In genomic region chr7:95493247-95493646, GRCh38 we compare ENCODE assay signal across 35 cellular contexts. TPM values are rescaled to one million over a fixed set of nuclear protein-coding genes. Genes with fewer than 3 reads are reported as not detected.
A peak's percentile ranks its signal among the peaks of the same experiment; 100 is the strongest.
DNase-seq lines count a peak whose midpoint lies in the region; ATAC-seq and TF ChIP-seq lines count a peak whose summit lies in the region.
"Had no signal": no experiment of that assay in that cellular context is flagged by ENCODE, and none has a peak within 500 bp of the region (broad histone marks: within the 10 kb centered on the region; RNA-seq: fewer than 3 reads in every experiment).

No MANE protein-coding gene starts in this region.

- H3K9me3 ChIP-seq in GM23248 (ENCODE audit: low read depth): no peaks in the 10 kb centered on the region
- H3K9me3 ChIP-seq: gastrocnemius medialis, pancreas, testis had no signal

- no peak overlapping the region for H3K4me3 Mint-ChIP-seq in nephron progenitor cell
- no peak overlapping the region for H3K4me3 Mint-ChIP-seq in natural killer cell
- H3K4me3 Mint-ChIP-seq: activated CD4-positive, alpha-beta T cell treated with anti-CD3 and anti-CD28 coated beads, Interleukin-2, amount 10 ng/mL, durations not matched to agents 24 days and 14 days; effector memory CD8-positive, alpha-beta T cell; H9; neural crest cell had no signal

- ATAC-seq in natural killer cell: no peak
- no peak for ATAC-seq in GM18868 (IDR thresholded peaks at IDR 0.05; ENCODE audit: unreplicated experiment)
- ATAC-seq: activated naive CD4-positive, alpha-beta T cell treated with anti-CD3 and anti-CD28 coated beads, Interleukin-2, amount 50 U/mL, for 72 hours; effector memory CD8-positive, alpha-beta T cell; gastrocnemius medialis; left colon; pancreas had no signal

- H3F3A ChIP-seq in GM23248 (ENCODE audit: insufficient read depth): no peaks in the 10 kb centered on the region

- no peaks in the 10 kb centered on the region for H3K36me3 ChIP-seq in GM23248 (ENCODE audit: low read depth)
- H3K36me3 ChIP-seq: pancreas had no signal

- no peaks in the 10 kb centered on the region for H3K27me3 ChIP-seq in GM23248 (replicated peaks; ENCODE audit: insufficient read depth)
- H3K27me3 ChIP-seq: gastrocnemius medialis, pancreas, testis had no signal

- TF ChIP-seq CTCF in epithelial cell of esophagus (IDR thresholded peaks at IDR 0.05; ENCODE audit: insufficient read depth, low read depth, low read length, missing control alignments): no peak
- TF ChIP-seq CTCF in nephron progenitor cell (IDR thresholded peaks at IDR 0.05): no peak
- TF ChIP-seq CTCF in GM10266 (IDR thresholded peaks at IDR 0.05; ENCODE audit: control insufficient read depth, insufficient read depth, low read depth, missing control alignments): no peak
- no peak for TF ChIP-seq CTCF in natural killer cell (IDR thresholded peaks at IDR 0.05)

- peaks cover 32% of the 10 kb centered on the region for H3K4me1 Mint-ChIP-seq in nephron progenitor cell
- no peaks in the 10 kb centered on the region for H3K4me1 Mint-ChIP-seq in natural killer cell
- H3K4me1 Mint-ChIP-seq: activated CD4-positive, alpha-beta T cell treated with anti-CD3 and anti-CD28 coated beads, Interleukin-2, amount 10 ng/mL, durations not matched to agents 24 days and 14 days had no signal

- H3K36me3 Mint-ChIP-seq in nephron progenitor cell (ENCODE audit: low read depth): no peaks in the 10 kb centered on the region
- no peaks in the 10 kb centered on the region for H3K36me3 Mint-ChIP-seq in natural killer cell
- H3K36me3 Mint-ChIP-seq: activated naive CD4-positive, alpha-beta T cell treated with anti-CD3 and anti-CD28 coated beads, Interleukin-2, amount 50 U/mL, for 72 hours had no signal

- no peaks in the 10 kb centered on the region for H3K4me1 ChIP-seq in GM23248 (ENCODE audit: insufficient read depth)
- H3K4me1 ChIP-seq: pancreas, testis had no signal

- H2AFZ ChIP-seq in GM23248: no peak overlapping the region

- in situ Hi-C loops in GM23248 (cut with MboI): loop anchor here (25.0 kb wide), 1 partner anchor 1031 kb away; no protein-coding TSS in a partner anchor

- H3K27me3 Mint-ChIP-seq in nephron progenitor cell (ENCODE audit: low read depth, poor library complexity): peaks cover 5% of the 10 kb centered on the region
- peaks cover 2 to 17% of the 10 kb centered on the region in 2 donors for H3K27me3 Mint-ChIP-seq in natural killer cell (ENCODE audit: low read depth in 2 of 2)

- no peaks in the 10 kb centered on the region for H3K9me2 ChIP-seq in GM23248 (ENCODE audit: insufficient read depth)

- intact Hi-C loops in natural killer cell (cut with micrococcal nuclease): no loop called here

- H3K79me2 ChIP-seq in GM23248 (ENCODE audit: insufficient read depth): no peaks in the 10 kb centered on the region

- H3K4me3 ChIP-seq in GM23248: no peak overlapping the region
- H3K4me3 ChIP-seq in epithelial cell of esophagus (ENCODE audit: low read length): no peak overlapping the region
- H3K4me3 ChIP-seq: gastrocnemius medialis, pancreas, smooth muscle cell, testis had no signal

- no peaks in the 10 kb centered on the region for H4K20me1 ChIP-seq in GM23248 (ENCODE audit: insufficient read depth)

- no peak overlapping the region for H3K27ac ChIP-seq in GM23248
- H3K27ac ChIP-seq: C4-2B, gastrocnemius medialis, pancreas, testis had no signal

- H3K27ac Mint-ChIP-seq in nephron progenitor cell (peak overlapping the region; percentile 23), natural killer cell (no peak overlapping the region)
- H3K27ac Mint-ChIP-seq: activated CD4-positive, alpha-beta T cell treated with anti-CD3 and anti-CD28 coated beads, Interleukin-2, amount 10 ng/mL, durations not matched to agents 24 days and 14 days; activated naive CD4-positive, alpha-beta T cell treated with anti-CD3 and anti-CD28 coated beads, Interleukin-2, amount 50 U/mL, for 72 hours; activated T-helper 2 cell treated with anti-CD3 and anti-CD28 coated beads, Interferon-gamma antibody, Interleukin-2, Interleukin-4, amounts not matched to agents 10 μg/mL and 5 μg/mL and 100 μg/mL, durations not matched to agents 14 hours and 24 hours and 36 hours; effector memory CD8-positive, alpha-beta T cell; H9 had no signal

- H3K4me2 ChIP-seq in GM23248 (ENCODE audit: unreplicated experiment): no peak overlapping the region
- H3K4me2 ChIP-seq: smooth muscle cell had no signal

- no peak overlapping the region for H3K9ac ChIP-seq in GM23248

- H3K9me3 Mint-ChIP-seq in nephron progenitor cell (peaks cover 3% of the 10 kb centered on the region), natural killer cell (no peaks in the 10 kb centered on the region)
- H3K9me3 Mint-ChIP-seq: activated CD4-positive, alpha-beta T cell treated with anti-CD3 and anti-CD28 coated beads, Interleukin-2, amount 10 ng/mL, durations not matched to agents 24 days and 14 days; activated naive CD4-positive, alpha-beta T cell treated with anti-CD3 and anti-CD28 coated beads, Interleukin-2, amount 50 U/mL, for 72 hours; activated T-helper 2 cell treated with anti-CD3 and anti-CD28 coated beads, Interferon-gamma antibody, Interleukin-2, Interleukin-4, amounts not matched to agents 10 μg/mL and 5 μg/mL and 100 μg/mL, durations not matched to agents 14 hours and 24 hours and 36 hours; effector memory CD8-positive, alpha-beta T cell; H9; neural crest cell had no signal

- peak; percentile 35 for DNase-seq in GM23248
- peak; percentile 71 for DNase-seq in RPMI7951 (ENCODE audit: low read depth)
- DNase-seq in epithelial cell of esophagus (ENCODE audit: low read depth): peak; percentile 33
- DNase-seq in nephron progenitor cell: no peak
- DNase-seq in GM10266 (ENCODE audit: extremely low spot score): no peak
- DNase-seq in islet precursor cell: no peak
- DNase-seq in natural killer cell: no peak
- DNase-seq: activated CD4-positive, alpha-beta T cell treated with anti-CD3 and anti-CD28 coated beads, Interleukin-2, amount 10 ng/mL, durations not matched to agents 24 days and 14 days; activated CD8-positive, alpha-beta memory T cell treated with anti-CD3 and anti-CD28 coated beads for 24 hours; activated T-cell treated with anti-CD3 and anti-CD28 coated beads for 4 hours; caudate nucleus; COR-L47; cortex of kidney; effector memory CD8-positive, alpha-beta T cell; erythroblast; gastrocnemius medialis; GF-D8; H9; left colon; NCI-H146; NCI-H2107; NCI-H446 treated with DMSO at 0.1 percent for 48 hours; NCI-H774; pancreas; retina; stimulated activated naive CD4-positive, alpha-beta T cell treated with Interleukin-2 at 50 U/mL for 16 hours; testis had no signal

RNA-seq across cellular contexts. Expression of gene ASB4, which starts 7.5 kb away (rescaled TPM):
- total RNA-seq in GM23248 (2014; rRNA removed; shearing (Covaris generic)): not detected in 2 replicates
- polyA plus RNA-seq in GM23248 (2016; fragmentation: Nextera tagmentation; extraction: Ambion mirVana): not detected in 2 replicates
- total RNA-seq in RPMI7951 (2014; rRNA removed; shearing (Covaris generic)): 0.12 and 0.39 TPM in 2 replicates
- total RNA-seq in natural killer cell: not detected
- total RNA-seq: activated CD4-positive, alpha-beta T cell treated with anti-CD3 and anti-CD28 coated beads, Interleukin-2, amount 10 ng/mL, durations not matched to agents 24 days and 14 days; activated naive CD4-positive, alpha-beta T cell treated with anti-CD3 and anti-CD28 coated beads, Interleukin-2, amount 50 U/mL, for 72 hours; activated T-helper 2 cell treated with anti-CD3 and anti-CD28 coated beads, Interferon-gamma antibody, Interleukin-2, Interleukin-4, amounts not matched to agents 10 μg/mL and 5 μg/mL and 100 μg/mL, durations not matched to agents 14 hours and 24 hours and 36 hours; H9; lung microvascular endothelial cell; smooth muscle cell; ureter had no signal
- polyA plus RNA-seq: smooth muscle cell had no signal

RNA-seq across cellular contexts. Expression of gene PON2, which starts 58.4 kb away (rescaled TPM):
- total RNA-seq in GM23248 (2014; rRNA removed; shearing (Covaris generic)): 60.7 and 65.6 TPM in 2 replicates
- 89.1 and 99.7 TPM in 2 replicates for polyA plus RNA-seq in GM23248 (2016; fragmentation: Nextera tagmentation; extraction: Ambion mirVana)
- 164 and 183 TPM in 2 replicates for total RNA-seq in RPMI7951 (2014; rRNA removed; shearing (Covaris generic))
- 10 to 100 TPM; 26.6 to 35.7 (median 35.6) TPM for total RNA-seq in natural killer cell

Comparison
In these comparisons a context has a peak if more than half of its experiments do, and no peak if none do; other contexts are left out.
1. DNase-seq: peak in GM23248 (single experiment), RPMI7951 (single experiment) and epithelial cell of esophagus (single experiment); none in nephron progenitor cell (single experiment), GM10266 (single experiment), islet precursor cell (single experiment) and natural killer cell (single experiment).